ENCODE assay signal across 13 cellular contexts in genomic region chr4:41359836-41360213, GRCh38.
DNase-seq lines count a peak whose midpoint lies in the region; ATAC-seq and TF ChIP-seq lines count a peak whose summit lies in the region.
"Had no signal": no experiment of that assay in that cellular context is flagged by ENCODE, and none has a peak within 500 bp of the region (broad histone marks: within the 10 kb centered on the region; RNA-seq: fewer than 3 reads in every experiment).

No MANE protein-coding gene starts in this region.

- H3K4me3 ChIP-seq in heart right ventricle (peak overlapping the region; percentile 72 to 97 (median 85)), dorsolateral prefrontal cortex (peak overlapping the region; percentile 64 to 97 (median 86)), mucosa of stomach (ENCODE audit: low read length) (no peak overlapping the region), vagina (peak overlapping the region; percentile 72 to 76)

- H3K9me3 ChIP-seq in heart right ventricle (peaks cover 0 to 7% (median 0%) of the 10 kb centered on the region in 11 donors), mucosa of stomach (ENCODE audit: control insufficient read depth, low read length) (no peaks in the 10 kb centered on the region), vagina (no peaks in the 10 kb centered on the region)
- H3K9me3 ChIP-seq: neutrophil had no signal

- H3K27ac ChIP-seq in heart right ventricle (peak overlapping the region in 9 of 10 donors; percentile 87 to 95 (median 92)), dorsolateral prefrontal cortex (peak overlapping the region; percentile 82 to 100 (median 97)), vagina (no peak overlapping the region)
- H3K27ac ChIP-seq: neutrophil had no signal

- no peak for TF ChIP-seq POLR2A in vagina (IDR thresholded peaks at IDR 0.05)

- peak overlapping the region; percentile 49 for H3K9ac ChIP-seq in mucosa of stomach (ENCODE audit: low read length)

- H3K4me1 ChIP-seq in heart right ventricle (peaks cover 7 to 42% (median 32%) of the 10 kb centered on the region in 9 donors), mucosa of stomach (ENCODE audit: control insufficient read depth, insufficient read depth, low read length) (peaks cover 30% of the 10 kb centered on the region), vagina (peaks cover 31% of the 10 kb centered on the region)

- 63 to 65% methylated on average over 11 of the region's 11 CpGs for WGBS in heart right ventricle, 2 donors

- in situ Hi-C loops in KBM-7 (cut with MboI; ENCODE audit: low pct_unique_long_range_greater_than_20kb, low sequenced_read_pairs) (no loop called here), ACHN (cut with HindIII; ENCODE audit: low pct_ligation_motif_present, low pct_unique_long_range_greater_than_20kb, low sequenced_read_pairs) (no loop called here)

- no peak for TF ChIP-seq CTCF in heart right ventricle (IDR thresholded peaks at IDR 0.05)
- no peak for TF ChIP-seq CTCF in dorsolateral prefrontal cortex (IDR thresholded peaks at IDR 0.05 in 54 of 56, conservative IDR thresholded peaks at IDR 0.05 in 2 of 56; ENCODE audit: low read depth in 1 of 56, partially characterized antibody in 56 of 56)
- no peak for TF ChIP-seq CTCF in vagina (IDR thresholded peaks at IDR 0.05)

- ATAC-seq in heart right ventricle (peak in 1 of 8 donors; percentile 5), HG02938 (IDR thresholded peaks at IDR 0.05; ENCODE audit: unreplicated experiment) (no peak)

- H3K36me3 ChIP-seq in heart right ventricle (no peaks in the 10 kb centered on the region), mucosa of stomach (ENCODE audit: control insufficient read depth, insufficient read depth, low read length) (no peaks in the 10 kb centered on the region), vagina (no peaks in the 10 kb centered on the region)
- H3K36me3 ChIP-seq: neutrophil had no signal

- no peak for DNase-seq in heart right ventricle
- no peak for DNase-seq in cardiac septum (ENCODE audit: low spot score)
- no peak for DNase-seq in dorsolateral prefrontal cortex
- no peak for DNase-seq in vagina (ENCODE audit: extremely low spot score in 2 of 2)
- no peak for DNase-seq in KBM-7
- DNase-seq in ACHN, result no peak
- DNase-seq: activated CD4-positive, alpha-beta T cell treated with anti-CD3 and anti-CD28 coated beads for 4 hours; AML-193; effector CD8-positive, alpha-beta T cell; stimulated activated naive B cell treated with anti-CD40 and anti-IgM and Interleukin-4, amounts not matched to agents 10 μg/mL and 1 μg/mL and 100 μg/mL, for 72 hours had no signal

- H3K27me3 ChIP-seq in heart right ventricle (peaks cover 0 to 39% (median 0%) of the 10 kb centered on the region in 7 donors), dorsolateral prefrontal cortex (no peaks in the 10 kb centered on the region), mucosa of stomach (ENCODE audit: control insufficient read depth, insufficient read depth, low read length) (peaks cover 9% of the 10 kb centered on the region), vagina (no peaks in the 10 kb centered on the region)

- intact Hi-C loops in heart right ventricle (cut with DNase I) (loop anchor here in 9 of 10 donors (2.0 to 10.0 kb wide), 15 partner anchors 53 to 285 kb away; partner anchors contain the start of gene LIMCH1 (in 5 of the 9)), cardiac septum (cut with DNase I) (loop anchor here (5.0 kb wide), 4 partner anchors 43 to 297 kb away; no protein-coding TSS in a partner anchor), dorsolateral prefrontal cortex (cut with DNase I) (loop anchor here (1.0 to 5.0 kb wide), 4 partner anchors 72 to 282 kb away; no protein-coding TSS in a partner anchor), vagina (cut with DNase I) (loop anchor here (5.0 kb wide), 1 partner anchor 282 kb away; no protein-coding TSS in a partner anchor)
